In the genomic region with DNA sequence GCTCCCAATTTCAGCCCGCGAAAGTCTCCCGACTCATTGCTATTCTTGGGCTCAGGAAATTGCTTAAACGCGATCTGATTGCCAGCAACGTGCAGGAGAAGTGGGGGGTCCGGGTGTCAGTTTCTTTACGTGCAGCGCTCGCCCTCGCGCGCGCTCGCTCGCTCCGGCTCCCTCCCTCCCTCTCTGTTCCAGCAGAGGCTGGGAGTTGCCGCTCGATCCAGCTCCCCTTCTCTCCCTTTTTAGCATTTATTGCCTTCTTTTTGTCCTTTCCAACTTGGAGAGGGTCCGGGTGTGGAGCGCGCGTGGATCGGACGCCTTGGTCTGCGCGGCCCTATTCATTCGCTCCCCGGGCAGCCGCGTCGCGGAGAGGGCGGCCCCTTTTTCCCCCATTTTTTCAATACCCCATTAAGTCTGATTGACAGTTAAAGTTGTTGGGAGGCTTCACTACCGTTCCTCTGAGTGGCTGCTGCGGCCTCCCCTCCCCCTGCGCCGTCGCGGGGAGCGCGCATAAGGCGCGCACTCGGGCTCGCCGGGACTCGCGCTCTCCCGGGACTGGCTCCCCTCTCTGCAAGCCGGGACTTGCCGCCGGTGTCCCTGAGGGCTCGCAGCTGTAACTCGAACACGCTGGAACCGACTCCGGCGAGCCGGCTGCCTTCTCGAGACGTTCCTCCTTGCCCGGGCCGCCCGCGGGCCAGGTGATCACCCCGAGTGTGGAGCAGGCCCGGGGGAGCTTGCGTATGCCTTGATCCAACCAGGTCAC, we compare ENCODE assay signal across 9 cellular contexts. TPM values are rescaled to one million over a fixed set of nuclear protein-coding genes. Genes with fewer than 3 reads are reported as not detected.
DNase-seq lines count a peak whose midpoint lies in the region; ATAC-seq and TF ChIP-seq lines count a peak whose summit lies in the region.
"Had no signal": no experiment of that assay in that cellular context is flagged by ENCODE, and none has a peak within 500 bp of the region (broad histone marks: within the 10 kb centered on the region; RNA-seq: fewer than 3 reads in every experiment).

Gene DHRS3 (minus strand): TSS at position 310 of the 760 bp plus-strand sequence. CDS start 862 bp downstream, outside the sequence.

- 1% methylated on average over 40 to 53 of the region's 69 CpGs for WGBS in upper lobe of left lung, 2 donors

- DNase-seq in EL (peak; percentile 70), SKM-1 (lab: John Stamatoyannopoulos, UW; ENCODE audit: unreplicated experiment) (peak; percentile 59), head of caudate nucleus (peak; percentile 51 to 88 (median 79)), omental fat pad (ENCODE audit: low spot score) (no peak), upper lobe of left lung (peak; percentile 89 to 96)
- DNase-seq in activated naive CD8-positive, alpha-beta T cell treated with anti-CD3 and anti-CD28 coated beads, Interleukin-2, amount 50 U/mL, for 16 hours (ENCODE audit: low read depth, low spot score): peak; percentile 28

- H3K9me3 ChIP-seq in upper lobe of left lung: no peaks in the 10 kb centered on the region

- H3K36me3 ChIP-seq in upper lobe of left lung: no peaks in the 10 kb centered on the region

- TF ChIP-seq POLR2A in upper lobe of left lung (IDR thresholded peaks at IDR 0.05): peak in 3 of 4 donors; percentile 35 to 89 (median 60)

- peak; percentile 54 for TF ChIP-seq EP300 in Ishikawa (IDR thresholded peaks at IDR 0.05; ENCODE audit: borderline replicate concordance)
- no peak for TF ChIP-seq EP300 in upper lobe of left lung (IDR thresholded peaks at IDR 0.05)

- TF ChIP-seq RAD21 in Ishikawa (IDR thresholded peaks at IDR 0.05; ENCODE audit: low read depth): no peak

- H3K4me3 ChIP-seq in upper lobe of left lung: peak within 1 kb of the TSS; percentile 58 to 79 (median 74)

- H3K27ac ChIP-seq in upper lobe of left lung: peak within 1 kb of the TSS; percentile 86 to 99 (median 92)

- H3K4me1 ChIP-seq in upper lobe of left lung: peaks cover 40 to 66% (median 57%) of the 10 kb centered on the region in 4 donors

- intact Hi-C loops in head of caudate nucleus (cut with DNase I): loop anchor here (5.0 to 10.0 kb wide), 3 partner anchors 103 to 301 kb away; no protein-coding TSS in a partner anchor

- TF ChIP-seq CTCF in omental fat pad (IDR thresholded peaks at IDR 0.05) (no peak), upper lobe of left lung (IDR thresholded peaks at IDR 0.05) (peak in 1 of 6 experiments; percentile 13)

- ATAC-seq in omental fat pad (ENCODE audit: low FRiP score) (peak; percentile 24), upper lobe of left lung (ENCODE audit: low FRiP score in 2 of 2) (peak; percentile 72 to 87), GM19351 (IDR thresholded peaks at IDR 0.05; ENCODE audit: unreplicated experiment) (no peak)

- no peaks in the 10 kb centered on the region for H3K27me3 ChIP-seq in upper lobe of left lung

TF ChIP-seq in Ishikawa, 13 proteins besides CTCF, POLR2A, EP300 and RAD21:
- TF ChIP-seq REST (IDR thresholded peaks at IDR 0.05; ENCODE audit: low read depth) (no peak), CREB1 (IDR thresholded peaks at IDR 0.05; ENCODE audit: low read depth) (no peak), EGR1 (IDR thresholded peaks at IDR 0.05) (no peak), ZBTB7A (IDR thresholded peaks at IDR 0.05; ENCODE audit: low read depth) (no peak), TCF12 (IDR thresholded peaks at IDR 0.05; ENCODE audit: low read depth) (no peak; the same call in 1 of the 2 replicates), FOXM1 (IDR thresholded peaks at IDR 0.05; ENCODE audit: borderline replicate concordance, low read depth) (no peak), USF1 (IDR thresholded peaks at IDR 0.05) (no peak), TEAD4 (IDR thresholded peaks at IDR 0.05) (no peak), TAF1 (IDR thresholded peaks at IDR 0.05; ENCODE audit: low read depth) (peak; percentile 69), YY1 (IDR thresholded peaks at IDR 0.05; ENCODE audit: low read depth) (no peak), NFIC (IDR thresholded peaks at IDR 0.05) (no peak; the same call in 1 of the 2 replicates), CEBPB (IDR thresholded peaks at IDR 0.05) (peak; percentile 39; the same call in 1 of the 2 replicates)
- TF ChIP-seq, protein P1, sequence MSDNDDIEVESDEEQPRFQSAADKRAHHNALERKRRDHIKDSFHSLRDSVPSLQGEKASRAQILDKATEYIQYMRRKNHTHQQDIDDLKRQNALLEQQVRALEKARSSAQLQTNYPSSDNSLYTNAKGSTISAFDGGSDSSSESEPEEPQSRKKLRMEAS (IDR thresholded peaks at IDR 0.05): peak; percentile 39

RNA-seq across cellular contexts. Expression of gene DHRS3, which starts in this region (rescaled TPM):
- 100 to 1,000 TPM; 175 to 342 (median 227) TPM for total RNA-seq in omental fat pad
- 100 to 1,000 TPM in 4 of 6 donors, 10 to 100 TPM in 2; 84.9 to 154 (median 119) TPM for total RNA-seq in upper lobe of left lung
- total RNA-seq: myocyte had no signal
